In the genomic region with DNA sequence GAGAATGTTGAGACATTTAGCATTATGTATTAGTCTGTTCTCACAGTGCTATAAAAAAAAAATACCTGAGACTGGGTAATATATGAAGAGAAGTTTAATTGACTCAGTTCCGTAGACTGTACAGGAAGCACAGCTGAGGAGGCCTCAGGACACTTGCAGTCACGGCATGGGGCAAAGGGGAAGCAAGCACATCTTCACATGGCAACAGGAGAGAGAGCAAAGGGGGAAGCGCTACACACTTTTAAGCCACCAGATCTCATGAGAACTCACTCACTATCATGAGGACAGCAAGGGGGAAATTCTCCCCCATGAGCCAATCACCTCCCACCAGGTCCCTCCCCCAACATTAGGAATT, we compare ENCODE assay signal across 1 cellular context.
A peak's percentile ranks its signal among the peaks of the same experiment; 100 is the strongest.
TF ChIP-seq lines count a peak whose summit lies in the region.

No MANE protein-coding gene starts in this region.

TF ChIP-seq in HEK293, 187 proteins besides CTCF, POLR2A, EP300 and RAD21:
- TF ChIP-seq ZNF426 (tag by site-specific recombination; IDR thresholded peaks at IDR 0.05) (no peak), ZNF311 (tag by site-specific recombination; IDR thresholded peaks at IDR 0.05; ENCODE audit: borderline replicate concordance) (no peak), SETDB1 (IDR thresholded peaks at IDR 0.05; ENCODE audit: insufficient read length, low read length) (peak; percentile 41)
